20 cellular contexts compared by ENCODE assay signal in genomic region chr9:86545085-86545484, GRCh38.
"Had no signal": no experiment of that assay in that cellular context is flagged by ENCODE, and none has a peak within 500 bp of the region (broad histone marks: within the 10 kb centered on the region; RNA-seq: fewer than 3 reads in every experiment).

No MANE protein-coding gene starts in this region.

- H3K27me3 ChIP-seq: cardiac muscle cell, foreskin keratinocyte, left lung, spleen had no signal

- H3K36me3 ChIP-seq: cardiac muscle cell, left lung, spleen, thoracic aorta had no signal

- H3K27ac ChIP-seq: cardiac muscle cell, epithelial cell of prostate, foreskin keratinocyte, left lung, spleen, thoracic aorta had no signal

- H3K9me3 ChIP-seq: left lung, spleen, thoracic aorta had no signal

- H3K4me1 ChIP-seq: foreskin keratinocyte, left lung, spleen had no signal

- H3K4me3 ChIP-seq: cardiac muscle cell, left lung, lung, spleen, thoracic aorta had no signal

- ATAC-seq: activated naive CD4-positive, alpha-beta T cell treated with anti-CD3 and anti-CD28 coated beads, Interleukin-2, amount 50 U/mL, for 72 hours; activated T-helper 17 cell treated with anti-CD3 and anti-CD28 coated beads, Interleukin-2, amount 50 U/mL, for 72 hours; foreskin keratinocyte; left lung; naive thymus-derived CD8-positive, alpha-beta T cell had no signal

- DNase-seq: activated CD4-positive, alpha-beta T cell treated with anti-CD3 and anti-CD28 coated beads for 1 hour; activated CD4-positive, alpha-beta T cell treated with anti-CD3 and anti-CD28 coated beads, Interleukin-2, amount 50 U/mL, for 1 hour; activated CD8-positive, alpha-beta memory T cell treated with anti-CD3 and anti-CD28 coated beads for 24 hours; activated CD8-positive, alpha-beta memory T cell treated with anti-CD3 and anti-CD28 coated beads, Interleukin-2, amount 50 U/mL, for 4 hours; activated T-cell treated with anti-CD3 and anti-CD28 coated beads, Interleukin-2, amount 50 U/mL, for 24 hours; foreskin keratinocyte; immature natural killer cell; left lung; naive thymus-derived CD8-positive, alpha-beta T cell; retina; spleen; stimulated activated CD4-positive, alpha-beta T cell treated with anti-CD3 and anti-CD28 coated beads, Interleukin-4, amount 100 ng/mL, for 24 hours; stimulated activated naive CD4-positive, alpha-beta T cell treated with Interleukin-2 at 50 U/mL for 16 hours; T-helper 9 cell had no signal
